ENCODE assay signal across 14 cellular contexts in genomic region chr4:20255823-20256222, GRCh38. TPM values are rescaled to one million over a fixed set of nuclear protein-coding genes. Genes with fewer than 3 reads are reported as not detected.
DNase-seq lines count a peak whose midpoint lies in the region; ATAC-seq, FAIRE-seq and TF ChIP-seq lines count a peak whose summit lies in the region.
"Had no signal": no experiment of that assay in that cellular context is flagged by ENCODE, and none has a peak within 500 bp of the region (broad histone marks: within the 10 kb centered on the region; RNA-seq: fewer than 3 reads in every experiment).

No MANE protein-coding gene starts in this region.

- H3K9me1 ChIP-seq in keratinocyte (ENCODE audit: control insufficient read depth, extremely low read depth, insufficient read depth, low read length): no peaks in the 10 kb centered on the region

- H3K9ac ChIP-seq in keratinocyte (ENCODE audit: control insufficient read depth, extremely low read depth, insufficient read depth, low read length) (no peak overlapping the region), subcutaneous abdominal adipose tissue (ENCODE audit: low read length in 5 of 5) (no peak overlapping the region)

- no peak overlapping the region for H2AFZ ChIP-seq in keratinocyte (ENCODE audit: control insufficient read depth, low read length)

- H3K4me3 ChIP-seq in keratinocyte (ENCODE audit: control insufficient read depth in 2 of 3, extremely low read depth in 1 of 3, insufficient read depth in 2 of 3, low read depth in 1 of 3, low read length in 3 of 3): peak overlapping the region; percentile 62 to 90 (median 84)
- H3K4me3 ChIP-seq in subcutaneous abdominal adipose tissue (ENCODE audit: low read depth in 1 of 5, low read length in 5 of 5): peak overlapping the region in 3 of 5 donors; percentile 33 to 77 (median 35)
- H3K4me3 ChIP-seq: SJCRH30 had no signal

- H3K9me3 ChIP-seq in keratinocyte (ENCODE audit: control insufficient read depth, low read depth, low read length) (no peaks in the 10 kb centered on the region), subcutaneous abdominal adipose tissue (ENCODE audit: control insufficient read depth in 5 of 5, low read length in 5 of 5) (no peaks in the 10 kb centered on the region)

- TF ChIP-seq CTCF in brain (conservative IDR thresholded peaks at IDR 0.05) (no peak), keratinocyte (optimal IDR thresholded peaks at IDR 0.05 in 1 of 3, IDR thresholded peaks at IDR 0.05 in 1 of 3, conservative IDR thresholded peaks at IDR 0.05 in 1 of 3; ENCODE audit: extremely low read depth in 1 of 3, insufficient read depth in 2 of 3, low read length in 3 of 3) (no peak)

- peaks cover 4% of the 10 kb centered on the region for H3K36me3 Mint-ChIP-seq in brain

- H4K20me1 ChIP-seq in keratinocyte (ENCODE audit: control insufficient read depth, extremely low read depth, insufficient read depth, low read length): no peaks in the 10 kb centered on the region

- H3K4me2 ChIP-seq in keratinocyte (ENCODE audit: control insufficient read depth, extremely low read depth, insufficient read depth, low read depth, low read length): peak overlapping the region; percentile 94

- H3K4me3 Mint-ChIP-seq in brain: peak overlapping the region; percentile 89 to 99 (median 96)

- FAIRE-seq in keratinocyte (lab: Jason Lieb, UNC): no peak
- FAIRE-seq: GM12892 had no signal

- dilution Hi-C loops in keratinocyte (cut with MboI; ENCODE audit: extremely low pct_ligation_motif_present, low sequenced_read_pairs): no loop called here

- no peak for ATAC-seq in GM19023 (IDR thresholded peaks at IDR 0.05; ENCODE audit: unreplicated experiment)

- peak; percentile 13 for DNase-seq in NCI-H1092 treated with DMSO at 0.1 percent for 48 hours (lab: John Stamatoyannopoulos, UW)
- DNase-seq in NCI-H1092 (lab: John Stamatoyannopoulos, UW): no peak
- no peak for DNase-seq in keratinocyte (ENCODE audit: low read depth, low spot score)
- DNase-seq in cerebellar cortex (ENCODE audit: low spot score): no peak
- DNase-seq in DMS 273 (lab: John Stamatoyannopoulos, UW; ENCODE audit: unreplicated experiment): no peak
- DNase-seq: 8988T; activated T-cell treated with anti-CD3 and anti-CD28 coated beads, Interleukin-2, amount 50 U/mL, for 1 hour; NCI-H446 treated with DMSO at 0.1 percent for 48 hours; SJCRH30; WERI-Rb-1 had no signal

- no peak overlapping the region for H3K27ac ChIP-seq in keratinocyte (ENCODE audit: control insufficient read depth, insufficient read depth, low read length)
- H3K27ac ChIP-seq in subcutaneous abdominal adipose tissue (ENCODE audit: low read depth, low read length): no peak overlapping the region
- H3K27ac ChIP-seq: SJCRH30, WERI-Rb-1 had no signal

- H3K4me1 Mint-ChIP-seq in brain: peaks cover 48% of the 10 kb centered on the region

- no peaks in the 10 kb centered on the region for H3K36me3 ChIP-seq in keratinocyte (ENCODE audit: control insufficient read depth in 2 of 2, extremely low read depth in 1 of 2, insufficient read depth in 2 of 2, low read length in 2 of 2)
- no peaks in the 10 kb centered on the region for H3K36me3 ChIP-seq in subcutaneous abdominal adipose tissue (ENCODE audit: control insufficient read depth in 5 of 5, insufficient read depth in 5 of 5, low read length in 5 of 5)
- H3K36me3 ChIP-seq: SJCRH30, WERI-Rb-1 had no signal

- peaks cover 59% of the 10 kb centered on the region for H3K27me3 Mint-ChIP-seq in brain

- peaks cover 17% of the 10 kb centered on the region for H3K4me1 ChIP-seq in keratinocyte (ENCODE audit: control insufficient read depth, extremely low read depth, insufficient read depth, low read length)
- peaks cover 0 to 50% (median 40%) of the 10 kb centered on the region in 5 donors for H3K4me1 ChIP-seq in subcutaneous abdominal adipose tissue (ENCODE audit: control insufficient read depth in 5 of 5, insufficient read depth in 5 of 5, low read length in 5 of 5)
- H3K4me1 ChIP-seq: SJCRH30 had no signal

- H3K27me3 ChIP-seq in keratinocyte (ENCODE audit: control insufficient read depth, extremely low read depth, insufficient read depth, low read length) (no peaks in the 10 kb centered on the region), subcutaneous abdominal adipose tissue (ENCODE audit: control insufficient read depth in 5 of 5, insufficient read depth in 4 of 5, low read length in 5 of 5) (peaks cover 0 to 29% (median 21%) of the 10 kb centered on the region in 5 donors)
- H3K27me3 ChIP-seq: SJCRH30 had no signal

- H3K27ac Mint-ChIP-seq in brain: peak overlapping the region in 3 of 5 experiments; percentile 91 to 98 (median 95)

- peaks cover 0 to 2% (median 0%) of the 10 kb centered on the region in 5 experiments for H3K9me3 Mint-ChIP-seq in brain

- peaks cover 41% of the 10 kb centered on the region for H3K79me2 ChIP-seq in keratinocyte (ENCODE audit: control insufficient read depth, insufficient read depth, low read length)

RNA-seq across cellular contexts. Expression of gene SLIT2, which starts 4.1 kb away (rescaled TPM):
- polyA plus RNA-seq in brain (ENCODE audit: insufficient read depth, low read depth, low replicate concordance) (20.1 TPM), keratinocyte (1.9 to 12.8 TPM (median 7.5 TPM) in 3 replicates)
- polyA plus RNA-seq in keratinocyte (2011; ENCODE audit: low read depth): 3.0 TPM
- 1.2 and 2.3 TPM in 2 replicates for polyA plus RNA-seq in keratinocyte (2011; cell fraction: cytosol; rRNA removed)
- polyA plus RNA-seq in keratinocyte (2011; cell fraction: nucleus; rRNA removed): 8.6 and 11.9 TPM in 2 replicates
- polyA plus RNA-seq in keratinocyte (2012; ENCODE audit: low replicate concordance): 1.1 and 10.8 TPM in 2 replicates
- 4.1 to 20.6 TPM (median 14.7 TPM) in 3 replicates for polyA minus RNA-seq in keratinocyte
- polyA minus RNA-seq in keratinocyte (2011; cell fraction: cytosol; rRNA and poly(A)+ RNA removed): 2.7 TPM
- 22.4 and 27.6 TPM in 2 replicates for polyA minus RNA-seq in keratinocyte (2011; cell fraction: nucleus; rRNA and poly(A)+ RNA removed)
